9 cellular contexts compared by ENCODE assay signal in the genomic region with DNA sequence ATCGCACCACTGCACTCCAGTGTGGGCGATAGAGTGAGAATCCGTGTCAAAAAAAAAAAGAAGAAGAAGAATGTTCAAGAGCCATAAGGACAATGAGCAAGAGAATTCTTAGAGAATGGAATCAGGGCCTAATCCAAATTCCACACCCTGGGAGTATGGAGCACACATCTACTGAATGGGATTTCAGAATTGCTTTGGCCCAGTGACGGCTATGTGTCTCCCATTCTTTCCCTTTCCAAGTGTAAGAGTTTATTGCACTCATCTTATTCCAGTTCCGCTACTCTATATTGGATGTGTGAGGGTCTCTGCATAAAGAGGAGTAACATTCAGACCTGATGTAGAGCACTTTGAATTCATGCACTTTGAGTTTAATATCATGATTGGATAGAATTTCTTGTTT.
"Had no signal": no experiment of that assay in that cellular context is flagged by ENCODE, and none has a peak within 500 bp of the region (broad histone marks: within the 10 kb centered on the region; RNA-seq: fewer than 3 reads in every experiment).

No MANE protein-coding gene starts in this region.

- H2AFZ ChIP-seq: GM23338 had no signal

- H3K9ac ChIP-seq: KMS-11 had no signal

- H3K4me2 ChIP-seq: GM23338, KMS-11 had no signal

- FAIRE-seq: H1, H54, HTR-8/SVneo had no signal

- H3K4me3 ChIP-seq: GM23338 had no signal

- ATAC-seq: GM23338 had no signal

- DNase-seq: H9, HCEC 1CT, IMR-90, KBM-7 had no signal

- H3K27ac ChIP-seq: KMS-11 had no signal
